ENCODE assay signal across 20 cellular contexts in the genomic region with DNA sequence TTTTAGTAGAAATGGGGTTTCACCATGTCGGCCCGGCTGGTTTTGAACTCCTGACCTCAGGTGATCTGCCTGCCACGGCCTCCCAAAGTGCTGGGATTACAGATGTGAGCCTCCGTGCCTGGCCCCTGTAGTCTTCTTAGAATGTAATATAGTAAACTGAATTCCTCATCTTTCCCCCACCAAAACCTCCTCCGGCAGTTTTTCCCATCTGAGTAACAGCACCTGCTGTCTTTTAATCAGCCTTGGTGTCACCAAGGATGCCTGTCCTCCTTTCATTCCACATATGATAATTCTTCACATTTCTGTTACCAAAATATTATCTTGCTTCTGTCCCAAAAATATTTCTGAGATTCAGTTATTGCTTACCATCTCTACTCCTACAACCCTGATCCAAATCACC.
"Had no signal": no experiment of that assay in that cellular context is flagged by ENCODE, and none has a peak within 500 bp of the region (broad histone marks: within the 10 kb centered on the region; RNA-seq: fewer than 3 reads in every experiment).

No MANE protein-coding gene starts in this region.

- H3K4me3 ChIP-seq: body of pancreas, right lobe of liver, spleen, tibial nerve, vagina had no signal

- H3K27me3 Mint-ChIP-seq: activated CD4-positive, alpha-beta memory T cell treated with anti-CD3 and anti-CD28 coated beads for 36 hours; activated CD4-positive, alpha-beta T cell treated with anti-CD3 and anti-CD28 coated beads for 36 hours; activated CD8-positive, alpha-beta memory T cell treated with anti-CD3 and anti-CD28 coated beads, Interleukin-2, amount 10 ng/mL, durations not matched to agents 7 days and 5 days; effector memory CD8-positive, alpha-beta T cell had no signal

- ATAC-seq: activated CD4-positive, alpha-beta T cell treated with anti-CD3 and anti-CD28 coated beads for 36 hours; activated CD8-positive, alpha-beta memory T cell treated with anti-CD3 and anti-CD28 coated beads, Interleukin-2, amount 10 ng/mL, durations not matched to agents 7 days and 5 days; body of pancreas; effector memory CD8-positive, alpha-beta T cell; foreskin keratinocyte; left colon; natural killer cell; right lobe of liver had no signal

- H3K27me3 ChIP-seq: body of pancreas, neutrophil, right lobe of liver, spleen, tibial nerve, vagina had no signal

- H3K27ac Mint-ChIP-seq: activated CD4-positive, alpha-beta memory T cell treated with anti-CD3 and anti-CD28 coated beads for 36 hours; activated CD4-positive, alpha-beta T cell treated with anti-CD3 and anti-CD28 coated beads for 36 hours; activated CD8-positive, alpha-beta memory T cell treated with anti-CD3 and anti-CD28 coated beads, Interleukin-2, amount 10 ng/mL, durations not matched to agents 7 days and 5 days; natural killer cell; T-helper 1 cell treated with Interleukin-12 subunit alpha and Interleukin-12 subunit beta and Interleukin-4 antibody, amounts not matched to agents 30 μg/mL and 1 μg/mL, for 36 hours had no signal

- H3K9me3 ChIP-seq: body of pancreas, neutrophil, right lobe of liver, spleen, tibial nerve, vagina had no signal

- H3K36me3 ChIP-seq: neutrophil, right lobe of liver, spleen, tibial nerve, vagina had no signal

- H3K36me3 Mint-ChIP-seq: activated CD4-positive, alpha-beta memory T cell treated with anti-CD3 and anti-CD28 coated beads for 36 hours; natural killer cell had no signal

- DNase-seq: activated CD4-positive, alpha-beta memory T cell treated with anti-CD3 and anti-CD28 coated beads for 36 hours; activated CD4-positive, alpha-beta T cell treated with anti-CD3 and anti-CD28 coated beads for 36 hours; activated CD8-positive, alpha-beta memory T cell treated with anti-CD3 and anti-CD28 coated beads, Interleukin-2, amount 10 ng/mL, durations not matched to agents 7 days and 5 days; activated naive CD4-positive, alpha-beta T cell treated with anti-CD3 and anti-CD28 coated beads, Interleukin-2, amount 50 U/mL, for 16 hours; activated T-cell treated with anti-CD3 and anti-CD28 coated beads, Interleukin-2, amount 50 U/mL, for 1 hour; amniotic stem cell; body of pancreas; cerebellar nuclear complex; dermis blood vessel endothelial cell; effector memory CD8-positive, alpha-beta T cell; foreskin keratinocyte; left colon; natural killer cell; right lobe of liver; spleen; stimulated activated CD4-positive, alpha-beta T cell treated with anti-CD3 and anti-CD28 coated beads, Interleukin-1b, Interleukin-23, amount 100 ng/mL, for 48 hours had no signal

- H3K9me3 Mint-ChIP-seq: activated CD4-positive, alpha-beta memory T cell treated with anti-CD3 and anti-CD28 coated beads for 36 hours; effector memory CD8-positive, alpha-beta T cell; natural killer cell; T-helper 1 cell treated with Interleukin-12 subunit alpha and Interleukin-12 subunit beta and Interleukin-4 antibody, amounts not matched to agents 30 μg/mL and 1 μg/mL, for 36 hours had no signal

- H3K27ac ChIP-seq: body of pancreas, foreskin keratinocyte, neutrophil, right lobe of liver, spleen, tibial nerve, vagina had no signal

- H3K4me3 Mint-ChIP-seq: activated CD4-positive, alpha-beta memory T cell treated with anti-CD3 and anti-CD28 coated beads for 36 hours; activated CD4-positive, alpha-beta T cell treated with anti-CD3 and anti-CD28 coated beads for 36 hours; activated CD8-positive, alpha-beta memory T cell treated with anti-CD3 and anti-CD28 coated beads, Interleukin-2, amount 10 ng/mL, durations not matched to agents 7 days and 5 days; effector memory CD8-positive, alpha-beta T cell; natural killer cell; T-helper 1 cell treated with Interleukin-12 subunit alpha and Interleukin-12 subunit beta and Interleukin-4 antibody, amounts not matched to agents 30 μg/mL and 1 μg/mL, for 36 hours had no signal

- H3K4me1 ChIP-seq: foreskin keratinocyte, spleen had no signal
